In the genomic region with DNA sequence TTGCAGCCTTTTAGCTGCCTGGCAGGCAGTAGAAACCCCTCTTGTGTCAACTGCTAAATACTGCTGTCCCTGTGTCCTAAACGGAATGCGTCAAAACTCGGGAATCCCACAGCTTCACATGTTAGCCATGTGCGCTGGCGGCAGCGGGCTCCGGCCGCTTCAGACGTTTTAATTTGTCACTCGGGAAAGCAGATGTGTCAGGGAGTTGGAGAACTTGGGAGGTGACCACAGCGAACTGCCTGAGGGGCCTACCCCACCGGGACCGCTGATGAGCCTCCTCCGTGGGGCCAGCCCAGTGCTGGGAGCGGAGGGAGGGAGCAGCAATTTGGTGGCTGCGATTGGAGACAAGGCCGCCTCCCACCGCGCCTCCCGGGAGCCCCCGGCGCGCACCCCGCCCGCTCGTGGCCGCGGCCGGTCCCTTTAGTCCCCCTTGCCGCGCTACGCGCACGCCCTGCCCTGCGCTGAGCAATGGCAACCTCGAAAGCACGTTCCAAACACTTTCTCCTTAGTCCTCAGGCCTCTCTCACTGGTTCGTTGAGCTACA, we compare ENCODE assay signal across 16 cellular contexts.
DNase-seq lines count a peak whose midpoint lies in the region; ATAC-seq and TF ChIP-seq lines count a peak whose summit lies in the region.
"Had no signal": no experiment of that assay in that cellular context is flagged by ENCODE, and none has a peak within 500 bp of the region (broad histone marks: within the 10 kb centered on the region; RNA-seq: fewer than 3 reads in every experiment).

No MANE protein-coding gene starts in this region.

- H3K36me3 ChIP-seq in SK-N-MC (ENCODE audit: insufficient read depth, low read length) (no peaks in the 10 kb centered on the region), parathyroid adenoma (ENCODE audit: control insufficient read depth, insufficient read depth, low read length) (no peaks in the 10 kb centered on the region)
- H3K36me3 ChIP-seq: cardiac muscle cell had no signal

- no peaks in the 10 kb centered on the region for H3K4me1 ChIP-seq in parathyroid adenoma

- H3K9me3 Mint-ChIP-seq in glutamatergic neuron (ENCODE audit: unreplicated experiment) = no peaks in the 10 kb centered on the region
- H3K9me3 Mint-ChIP-seq: activated naive CD4-positive, alpha-beta T cell treated with anti-CD3 and anti-CD28 coated beads, Interleukin-2, amount 10 ng/mL, durations not matched to agents 7 days and 5 days; natural killer cell treated with Interleukin-12 subunit alpha and Interleukin-12 subunit beta and Interleukin-15 and Interleukin-18, amount 100 ng/mL, for 72 hours had no signal

- peak overlapping the region; percentile 53 for H3K4me3 Mint-ChIP-seq in glutamatergic neuron (ENCODE audit: unreplicated experiment)
- H3K4me3 Mint-ChIP-seq: activated naive CD4-positive, alpha-beta T cell treated with anti-CD3 and anti-CD28 coated beads, Interleukin-2, amount 10 ng/mL, durations not matched to agents 7 days and 5 days; natural killer cell treated with Interleukin-12 subunit alpha and Interleukin-12 subunit beta and Interleukin-15 and Interleukin-18, amount 100 ng/mL, for 72 hours had no signal

- no peaks in the 10 kb centered on the region for H3K79me2 ChIP-seq in parathyroid adenoma

- no peak overlapping the region for H3K27ac Mint-ChIP-seq in glutamatergic neuron (ENCODE audit: unreplicated experiment)
- H3K27ac Mint-ChIP-seq: activated naive CD4-positive, alpha-beta T cell treated with anti-CD3 and anti-CD28 coated beads, Interleukin-2, amount 10 ng/mL, durations not matched to agents 7 days and 5 days; natural killer cell treated with Interleukin-12 subunit alpha and Interleukin-12 subunit beta and Interleukin-15 and Interleukin-18, amount 100 ng/mL, for 72 hours had no signal

- TF ChIP-seq CTCF in glutamatergic neuron (IDR thresholded peaks at IDR 0.05; ENCODE audit: partially characterized antibody, unreplicated experiment) (no peak), parathyroid adenoma (IDR thresholded peaks at IDR 0.05) (no peak)

- H3K9me3 ChIP-seq in SK-N-MC (ENCODE audit: low read depth, low read length) = no peaks in the 10 kb centered on the region
- no peaks in the 10 kb centered on the region for H3K9me3 ChIP-seq in parathyroid adenoma (ENCODE audit: control insufficient read depth, low read length)

- peak; percentile 6 for DNase-seq in Ammon's horn (ENCODE audit: low spot score)
- DNase-seq in SK-N-MC (ENCODE audit: low read depth, low spot score) = no peak
- peak; percentile 32 for DNase-seq in glutamatergic neuron
- DNase-seq in H4 (ENCODE audit: low spot score) = no peak
- no peak for DNase-seq in SW480 (ENCODE audit: low spot score)
- DNase-seq: activated naive CD4-positive, alpha-beta T cell treated with anti-CD3 and anti-CD28 coated beads, Interleukin-2, amount 10 ng/mL, durations not matched to agents 7 days and 5 days; AML-193; NCI-H1092 treated with DMSO at 0.1 percent for 48 hours; NCI-H345 had no signal

- H3K9ac ChIP-seq in SK-N-MC (ENCODE audit: insufficient read length) (no peak overlapping the region), parathyroid adenoma (no peak overlapping the region)

- H2AFZ ChIP-seq in parathyroid adenoma = peak overlapping the region; percentile 20

- peaks cover 9% of the 10 kb centered on the region for H3K4me1 Mint-ChIP-seq in glutamatergic neuron (ENCODE audit: low read depth, unreplicated experiment)

- H3K27me3 ChIP-seq in parathyroid adenoma (ENCODE audit: control insufficient read depth, insufficient read depth, low read length) = no peaks in the 10 kb centered on the region

- no peak overlapping the region; the same call in 1 of the 2 replicates for H3K4me3 ChIP-seq in SK-N-MC
- no peak overlapping the region for H3K4me3 ChIP-seq in parathyroid adenoma (ENCODE audit: low read depth, low read length)
- H3K4me3 ChIP-seq: cardiac muscle cell had no signal

- ATAC-seq in GM18519 (IDR thresholded peaks at IDR 0.05; ENCODE audit: low FRiP score, unreplicated experiment) (no peak), GM21528 (IDR thresholded peaks at IDR 0.05; ENCODE audit: low FRiP score, unreplicated experiment) (no peak)
- ATAC-seq: left lobe of liver had no signal

- no peaks in the 10 kb centered on the region for H3K36me3 Mint-ChIP-seq in glutamatergic neuron (ENCODE audit: unreplicated experiment)
- H3K36me3 Mint-ChIP-seq: activated naive CD4-positive, alpha-beta T cell treated with anti-CD3 and anti-CD28 coated beads, Interleukin-2, amount 10 ng/mL, durations not matched to agents 7 days and 5 days; natural killer cell treated with Interleukin-12 subunit alpha and Interleukin-12 subunit beta and Interleukin-15 and Interleukin-18, amount 100 ng/mL, for 72 hours had no signal

- peak overlapping the region; percentile 77 for H3K27ac ChIP-seq in SK-N-MC
- no peak overlapping the region for H3K27ac ChIP-seq in parathyroid adenoma
- H3K27ac ChIP-seq: cardiac muscle cell, VCaP had no signal

- no peak overlapping the region for H3K4me2 ChIP-seq in parathyroid adenoma (ENCODE audit: low read length)

- peaks cover 4% of the 10 kb centered on the region for H3K27me3 Mint-ChIP-seq in glutamatergic neuron (ENCODE audit: unreplicated experiment)

Comparison
In these comparisons a context has a peak if more than half of its experiments do, and no peak if none do; other contexts are left out.
1. DNase-seq: peak in Ammon's horn (single experiment) and glutamatergic neuron (single experiment); none in SK-N-MC (single experiment), H4 (single experiment) and SW480 (single experiment).